ENCODE assay signal across 8 cellular contexts in the genomic region with DNA sequence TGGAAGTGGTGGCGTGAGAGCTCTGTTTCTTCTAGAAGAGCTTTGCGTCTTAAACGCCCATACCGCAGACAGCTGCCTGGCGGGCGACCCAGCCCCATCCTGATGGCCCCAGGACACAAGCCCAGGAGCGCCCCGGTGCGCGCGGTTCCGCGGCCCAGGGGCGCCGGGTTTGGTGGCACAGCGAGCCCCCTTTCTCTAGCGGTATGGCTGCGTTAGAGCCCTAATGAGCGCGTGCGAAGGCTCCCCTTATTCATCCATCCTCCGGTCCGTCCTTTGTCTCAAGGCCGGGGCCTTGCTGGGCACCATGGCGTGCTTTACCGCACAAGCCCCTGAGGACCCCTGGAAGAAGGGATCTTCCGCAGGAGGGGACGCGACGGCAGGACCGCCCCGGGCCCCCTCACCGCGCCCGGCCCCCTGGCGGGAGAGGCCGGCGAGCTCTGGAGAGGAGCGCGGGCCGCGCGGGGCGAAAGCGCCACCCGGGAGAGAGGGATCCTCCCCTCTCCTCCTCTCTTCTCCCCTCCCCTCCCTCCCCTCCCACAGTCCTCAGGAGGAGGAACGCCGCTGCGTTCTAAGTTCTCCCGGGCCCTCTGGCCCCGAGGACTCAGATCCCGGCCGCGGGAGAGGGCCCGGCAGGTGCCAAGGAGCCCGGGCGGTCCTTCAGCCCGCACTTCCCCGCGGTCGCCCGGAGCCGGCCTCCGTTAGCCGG. TPM values are rescaled to one million over a fixed set of nuclear protein-coding genes. Genes with fewer than 3 reads are reported as not detected.
A peak's percentile ranks its signal among the peaks of the same experiment; 100 is the strongest.
DNase-seq lines count a peak whose midpoint lies in the region; ATAC-seq, FAIRE-seq and TF ChIP-seq lines count a peak whose summit lies in the region.

No MANE protein-coding gene starts in this region.

- H3K27ac ChIP-seq in gastroesophageal sphincter = peak overlapping the region; percentile 94 to 100 (median 96)
- H3K27ac ChIP-seq in tibial nerve = peak overlapping the region; percentile 90 to 98 (median 98)

- H3K27me3 ChIP-seq in gastroesophageal sphincter (no peaks in the 10 kb centered on the region), tibial nerve (no peaks in the 10 kb centered on the region)

- TF ChIP-seq CTCF in gastroesophageal sphincter (IDR thresholded peaks at IDR 0.05) = peak; percentile 22 to 73 (median 60)
- TF ChIP-seq CTCF in tibial nerve (IDR thresholded peaks at IDR 0.05) = peak in 4 of 5 experiments; percentile 40 to 80 (median 62)

- 0% methylated on average over 1 of the region's 65 CpGs for WGBS in gastroesophageal sphincter (ENCODE audit: low coverage in 1 of 2), 2 donors
- WGBS in tibial nerve, 2 donors = 0% methylated on average over 7 to 25 of the region's 65 CpGs

- FAIRE-seq in HTR-8/SVneo (lab: Jason Lieb, UNC) = no peak

- H3K4me1 ChIP-seq in gastroesophageal sphincter = peaks cover 0 to 38% (median 16%) of the 10 kb centered on the region in 3 donors
- peaks cover 0 to 45% (median 0%) of the 10 kb centered on the region in 4 donors for H3K4me1 ChIP-seq in tibial nerve

- no peak for TF ChIP-seq EP300 in gastroesophageal sphincter (IDR thresholded peaks at IDR 0.05)
- peak in 1 of 2 donors; percentile 63 for TF ChIP-seq EP300 in tibial nerve (IDR thresholded peaks at IDR 0.05)

- peak; percentile 26 for ATAC-seq in GM21360 (IDR thresholded peaks at IDR 0.05; ENCODE audit: unreplicated experiment)
- ATAC-seq in gastroesophageal sphincter = peak; percentile 84

- H3K36me3 ChIP-seq in gastroesophageal sphincter (peaks cover 0 to 8% of the 10 kb centered on the region in 2 donors), tibial nerve (no peaks in the 10 kb centered on the region)

- TF ChIP-seq POLR2A in gastroesophageal sphincter (IDR thresholded peaks at IDR 0.05) (peak; percentile 76 to 87), tibial nerve (IDR thresholded peaks at IDR 0.05) (peak in 1 of 2 donors; percentile 78)

- DNase-seq in DMS114 treated with DMSO at 0.1 percent for 48 hours (lab: John Stamatoyannopoulos, UW; ENCODE audit: unreplicated experiment) (peak; percentile 59), HTR-8/SVneo (ENCODE audit: insufficient read length, low spot score) (peak; percentile 83), RPMI7951 (ENCODE audit: low read depth) (peak; percentile 94), activated gamma-delta T cell treated with Interleukin-2 at 50 U/mL for 16 hours (peak; percentile 48), nucleus accumbens (lab: John Stamatoyannopoulos, UW) (peak in 47 of 56 donors; percentile 24 to 91 (median 75)), tibial nerve (ENCODE audit: low spot score in 2 of 2) (peak; percentile 17 to 54)

- H3K4me3 ChIP-seq in gastroesophageal sphincter (peak overlapping the region; percentile 70 to 77), tibial nerve (peak overlapping the region; percentile 56 to 81 (median 70))

- H3K9me3 ChIP-seq in gastroesophageal sphincter (no peaks in the 10 kb centered on the region), tibial nerve (no peaks in the 10 kb centered on the region)

RNA-seq across cellular contexts. Expression of a gene that starts 0.6 kb away (rescaled TPM):
- total RNA-seq in RPMI7951 (2014; rRNA removed; shearing (Covaris generic)) = 17.0 and 17.1 TPM in 2 replicates
- total RNA-seq in gastroesophageal sphincter (10 to 100 TPM in 3 of 4 donors, 1 to 10 TPM in 1; 9.0 to 13.8 (median 11.3) TPM), tibial nerve (10 to 100 TPM in 3 of 4 donors, 1 to 10 TPM in 1; 7.2 to 14.4 (median 12.2) TPM)

Comparison
In these comparisons a context has a peak if more than half of its experiments do, and no peak if none do; other contexts are left out.
1. Peak in every context shown above with its lines: DNase-seq, ATAC-seq, H3K4me3 ChIP-seq and H3K27ac ChIP-seq.
2. DNase-seq: peak in every context shown above with its lines; median percentile 94 in RPMI7951; 83 in HTR-8/SVneo; 75 in nucleus accumbens; 59 in DMS114 treated with DMSO at 0.1 percent for 48 hours; 48 in activated gamma-delta T cell treated with Interleukin-2 at 50 U/mL for 16 hours; 36 in tibial nerve.